Comparison of ENCODE assay signal across 8 cellular contexts in genomic region chr6:158560787-158561246, GRCh38. TPM values are rescaled to one million over a fixed set of nuclear protein-coding genes. Genes with fewer than 3 reads are reported as not detected.
DNase-seq lines count a peak whose midpoint lies in the region; ATAC-seq, FAIRE-seq and TF ChIP-seq lines count a peak whose summit lies in the region.

No MANE protein-coding gene starts in this region.

- peaks cover 58% of the 10 kb centered on the region for H3K79me2 ChIP-seq in Karpas-422 (ENCODE audit: low read length)
- peaks cover 53% of the 10 kb centered on the region for H3K79me2 ChIP-seq in keratinocyte (ENCODE audit: control insufficient read depth, insufficient read depth, low read length)

- H3K27ac ChIP-seq in Karpas-422 (ENCODE audit: low read length): peak overlapping the region; percentile 51; the same call in 1 of the 2 replicates
- H3K27ac ChIP-seq in keratinocyte (ENCODE audit: control insufficient read depth, insufficient read depth, low read length): peak overlapping the region; percentile 62

- no peak for TF ChIP-seq CTCF in keratinocyte (optimal IDR thresholded peaks at IDR 0.05 in 1 of 3, IDR thresholded peaks at IDR 0.05 in 1 of 3, conservative IDR thresholded peaks at IDR 0.05 in 1 of 3; ENCODE audit: extremely low read depth in 1 of 3, insufficient read depth in 2 of 3, low read length in 3 of 3)
- no peak for TF ChIP-seq CTCF in GM20000 (IDR thresholded peaks at IDR 0.05; ENCODE audit: extremely low read depth, missing control alignments)

- H3K27me3 ChIP-seq in Karpas-422 (ENCODE audit: low read length) (no peaks in the 10 kb centered on the region), adipocyte (replicated peaks; ENCODE audit: control insufficient read depth, insufficient read depth, low read length) (no peaks in the 10 kb centered on the region), keratinocyte (ENCODE audit: control insufficient read depth, extremely low read depth, insufficient read depth, low read length) (no peaks in the 10 kb centered on the region)

- no peaks in the 10 kb centered on the region for H3K9me1 ChIP-seq in keratinocyte (ENCODE audit: control insufficient read depth, extremely low read depth, insufficient read depth, low read length)

- peak; percentile 41 for DNase-seq in EL
- no peak for DNase-seq in Karpas-422
- DNase-seq in adipocyte (ENCODE audit: low read depth): peak; percentile 70
- no peak for DNase-seq in keratinocyte (ENCODE audit: low read depth, low spot score)
- no peak for DNase-seq in T1000 (lab: John Stamatoyannopoulos, UW)
- DNase-seq in GM20000 (ENCODE audit: low spot score): no peak

- H3K27ac Mint-ChIP-seq in stimulated activated naive CD8-positive, alpha-beta T cell treated with anti-CD3 and anti-CD28 coated beads, Interleukin-15, Interleukin-2, amounts not matched to agents 100 ng/mL and 50 ng/mL, for 24 hours: peak overlapping the region; percentile 98

- H3K9me3 ChIP-seq in Karpas-422 (ENCODE audit: low read length) (no peaks in the 10 kb centered on the region), adipocyte (ENCODE audit: control insufficient read depth, low read length) (no peaks in the 10 kb centered on the region), keratinocyte (ENCODE audit: control insufficient read depth, low read depth, low read length) (no peaks in the 10 kb centered on the region)

- no peaks in the 10 kb centered on the region for H3K9me2 ChIP-seq in Karpas-422 (replicated peaks; ENCODE audit: insufficient read depth, low read length)

- H2AFZ ChIP-seq in Karpas-422 (ENCODE audit: low read length): 0 out of 2 replicates have a peak overlapping the region, but pooled peaks have one; percentile 67
- H2AFZ ChIP-seq in keratinocyte (ENCODE audit: control insufficient read depth, low read length): no peak overlapping the region

- peaks cover 32% of the 10 kb centered on the region for H3K4me1 ChIP-seq in Karpas-422 (ENCODE audit: low read length)
- H3K4me1 ChIP-seq in adipocyte (ENCODE audit: control insufficient read depth, insufficient read depth, low read length): peaks cover 33% of the 10 kb centered on the region
- peaks cover 17% of the 10 kb centered on the region for H3K4me1 ChIP-seq in keratinocyte (ENCODE audit: control insufficient read depth, extremely low read depth, insufficient read depth, low read length)

- peaks cover 55% of the 10 kb centered on the region for H3K4me1 Mint-ChIP-seq in stimulated activated naive CD8-positive, alpha-beta T cell treated with anti-CD3 and anti-CD28 coated beads, Interleukin-15, Interleukin-2, amounts not matched to agents 100 ng/mL and 50 ng/mL, for 24 hours (ENCODE audit: low read depth)

- H3K9ac ChIP-seq in Karpas-422 (ENCODE audit: low read length) (peak overlapping the region; percentile 92), adipocyte (ENCODE audit: low read length) (peak overlapping the region; percentile 87), keratinocyte (ENCODE audit: control insufficient read depth, extremely low read depth, insufficient read depth, low read length) (peak overlapping the region; percentile 75)

- peaks cover 9% of the 10 kb centered on the region for H3K36me3 Mint-ChIP-seq in stimulated activated naive CD8-positive, alpha-beta T cell treated with anti-CD3 and anti-CD28 coated beads, Interleukin-15, Interleukin-2, amounts not matched to agents 100 ng/mL and 50 ng/mL, for 24 hours (ENCODE audit: low read depth)

- no peaks in the 10 kb centered on the region for H3K27me3 Mint-ChIP-seq in stimulated activated naive CD8-positive, alpha-beta T cell treated with anti-CD3 and anti-CD28 coated beads, Interleukin-15, Interleukin-2, amounts not matched to agents 100 ng/mL and 50 ng/mL, for 24 hours

- dilution Hi-C loops in keratinocyte (cut with MboI; ENCODE audit: extremely low pct_ligation_motif_present, low sequenced_read_pairs): no loop called here

- H3K4me3 Mint-ChIP-seq in stimulated activated naive CD8-positive, alpha-beta T cell treated with anti-CD3 and anti-CD28 coated beads, Interleukin-15, Interleukin-2, amounts not matched to agents 100 ng/mL and 50 ng/mL, for 24 hours: peak overlapping the region; percentile 90

- H3K4me3 ChIP-seq in Karpas-422 (ENCODE audit: low read length): peak overlapping the region; percentile 80
- peak overlapping the region; percentile 92 for H3K4me3 ChIP-seq in adipocyte (ENCODE audit: low read length)
- peak overlapping the region; percentile 65 to 92 (median 75) for H3K4me3 ChIP-seq in keratinocyte (ENCODE audit: control insufficient read depth in 2 of 3, extremely low read depth in 1 of 3, insufficient read depth in 2 of 3, low read depth in 1 of 3, low read length in 3 of 3)

- ATAC-seq in HG02852 (IDR thresholded peaks at IDR 0.05; ENCODE audit: unreplicated experiment): no peak

- H3K9me3 Mint-ChIP-seq in stimulated activated naive CD8-positive, alpha-beta T cell treated with anti-CD3 and anti-CD28 coated beads, Interleukin-15, Interleukin-2, amounts not matched to agents 100 ng/mL and 50 ng/mL, for 24 hours: no peaks in the 10 kb centered on the region

- no peak for FAIRE-seq in keratinocyte (lab: Jason Lieb, UNC)

- H3K4me2 ChIP-seq in Karpas-422 (ENCODE audit: low read depth, low read length, poor library complexity, severe bottlenecking): peak overlapping the region; percentile 88
- H3K4me2 ChIP-seq in keratinocyte (ENCODE audit: control insufficient read depth, extremely low read depth, insufficient read depth, low read depth, low read length): peak overlapping the region; percentile 98

- no peaks in the 10 kb centered on the region for H3K36me3 ChIP-seq in Karpas-422 (ENCODE audit: insufficient read depth, low read length)
- H3K36me3 ChIP-seq in adipocyte (ENCODE audit: control insufficient read depth, insufficient read depth, low read length, severe bottlenecking): no peaks in the 10 kb centered on the region
- H3K36me3 ChIP-seq in keratinocyte (ENCODE audit: control insufficient read depth in 2 of 2, extremely low read depth in 1 of 2, insufficient read depth in 2 of 2, low read length in 2 of 2): peaks cover 4 to 13% of the 10 kb centered on the region in 2 experiments

- peaks cover 10% of the 10 kb centered on the region for H4K20me1 ChIP-seq in Karpas-422 (ENCODE audit: insufficient read depth, low read depth, low read length)
- H4K20me1 ChIP-seq in keratinocyte (ENCODE audit: control insufficient read depth, extremely low read depth, insufficient read depth, low read length): peaks cover 9% of the 10 kb centered on the region

RNA-seq across cellular contexts. Expression of gene TMEM181, which starts 0.9 kb away (rescaled TPM):
- 10.8 and 15.4 TPM in 2 replicates for total RNA-seq in Karpas-422 (2014; rRNA removed; shearing (Covaris generic); ENCODE audit: low replicate concordance)
- 25.0 to 31.9 TPM (median 25.0 TPM) in 3 replicates for polyA plus RNA-seq in keratinocyte
- polyA plus RNA-seq in keratinocyte (2011; ENCODE audit: low read depth): 15.7 TPM
- 11.5 and 19.4 TPM in 2 replicates for polyA plus RNA-seq in keratinocyte (2011; cell fraction: cytosol; rRNA removed)
- polyA plus RNA-seq in keratinocyte (2011; cell fraction: nucleus; rRNA removed): 42.8 and 55.0 TPM in 2 replicates
- polyA plus RNA-seq in keratinocyte (2012; ENCODE audit: low replicate concordance): 14.8 and 20.2 TPM in 2 replicates
- polyA minus RNA-seq in keratinocyte: 15.0 to 26.6 TPM (median 23.6 TPM) in 3 replicates
- polyA minus RNA-seq in keratinocyte (2011; cell fraction: cytosol; rRNA and poly(A)+ RNA removed): 16.1 TPM
- 30.9 and 52.6 TPM in 2 replicates for polyA minus RNA-seq in keratinocyte (2011; cell fraction: nucleus; rRNA and poly(A)+ RNA removed)

Comparison
In these comparisons a context has a peak if more than half of its experiments do, and no peak if none do; other contexts are left out.
1. DNase-seq: peak in EL (single experiment) and adipocyte (single experiment); none in Karpas-422 (single experiment), keratinocyte (single experiment), T1000 (single experiment) and GM20000 (single experiment).
2. Peak in every context shown above with its lines, with median percentiles within 50 percentile points of each other: H3K4me3 ChIP-seq and H3K9ac ChIP-seq.